17 cellular contexts compared by ENCODE assay signal in genomic region chr1:68167211-68167610, GRCh38.
DNase-seq lines count a peak whose midpoint lies in the region; ATAC-seq and TF ChIP-seq lines count a peak whose summit lies in the region.
"Had no signal": no experiment of that assay in that cellular context is flagged by ENCODE, and none has a peak within 500 bp of the region (broad histone marks: within the 10 kb centered on the region; RNA-seq: fewer than 3 reads in every experiment).

No MANE protein-coding gene starts in this region.

- peaks cover 4% of the 10 kb centered on the region; the same call in 1 of the 2 replicates for H4K20me1 ChIP-seq in IMR-90 (ENCODE audit: insufficient read depth, low read length)
- H4K20me1 ChIP-seq: BLaER1 had no signal

- TF ChIP-seq RAD21 in IMR-90 (IDR thresholded peaks at IDR 0.05; ENCODE audit: low read length), result no peak

- H2AFZ ChIP-seq in IMR-90 (replicated peaks; ENCODE audit: low read length, poor library complexity), result no peak overlapping the region

- no peak overlapping the region for H4K5ac ChIP-seq in IMR-90 (ENCODE audit: low read depth, low read length)

- H3K14ac ChIP-seq in IMR-90 (replicated peaks; ENCODE audit: low read depth, low read length), result no peak overlapping the region

- TF ChIP-seq POLR2A in IMR-90 (IDR thresholded peaks at IDR 0.05; ENCODE audit: low read depth, low read length), result no peak

- in situ Hi-C loops in IMR-90 (cut with MboI; ENCODE audit: low sequenced_read_pairs), result no loop called here

- no peak overlapping the region for H3K4me3 ChIP-seq in IMR-90 (ENCODE audit: insufficient read depth, low read depth, low read length)
- H3K4me3 ChIP-seq in CD8-positive, alpha-beta memory T cell (ENCODE audit: low read length), result no peak overlapping the region
- H3K4me3 ChIP-seq in heart right ventricle, result no peak overlapping the region
- H3K4me3 ChIP-seq: BLaER1, HAP-1 had no signal

- no peak overlapping the region for H2BK15ac ChIP-seq in IMR-90 (ENCODE audit: low read depth, low read length)

- no peak overlapping the region for H2BK20ac ChIP-seq in IMR-90 (ENCODE audit: low read depth, low read length)

- no peak for ATAC-seq in IMR-90 (ENCODE audit: low read depth)
- ATAC-seq in stimulated activated naive B cell treated with anti-CD40 and anti-IgM and Interleukin-4, amounts not matched to agents 10 μg/mL and 1 μg/mL and 100 μg/mL, for 72 hours (replicated peaks), result no peak
- no peak for ATAC-seq in heart right ventricle
- ATAC-seq: CD8-positive, alpha-beta T cell had no signal

- POLR2A ChIA-PET in IMR-90 (lab: Charles Lee; ENCODE audit: unreplicated experiment), result no interaction called here
- POLR2A ChIA-PET in CD8-positive, alpha-beta memory T cell (lab: Charles Lee), result no interaction called here

- H3K27me3 ChIP-seq in IMR-90 (ENCODE audit: control insufficient read depth, insufficient read depth, low read length) (no peaks in the 10 kb centered on the region), heart right ventricle (no peaks in the 10 kb centered on the region)
- H3K27me3 ChIP-seq in CD8-positive, alpha-beta memory T cell (ENCODE audit: insufficient read depth, low read length, poor library complexity, severe bottlenecking), result no peaks in the 10 kb centered on the region
- H3K27me3 ChIP-seq: BLaER1 had no signal

- H3K79me1 ChIP-seq in IMR-90 (ENCODE audit: low read depth in 1 of 2, low read length in 2 of 2), result peaks cover 37 to 75% of the 10 kb centered on the region in 2 experiments

- peaks cover 6% of the 10 kb centered on the region for H3K36me3 Mint-ChIP-seq in chondrocyte (ENCODE audit: low read depth)
- peaks cover 28% of the 10 kb centered on the region for H3K36me3 Mint-ChIP-seq in mesothelial cell of epicardium
- H3K36me3 Mint-ChIP-seq in CD8-positive, alpha-beta memory T cell, result no peaks in the 10 kb centered on the region
- no peaks in the 10 kb centered on the region for H3K36me3 Mint-ChIP-seq in stimulated activated naive B cell treated with anti-CD40 and anti-IgM and Interleukin-4, amounts not matched to agents 10 μg/mL and 1 μg/mL and 100 μg/mL, for 72 hours
- H3K36me3 Mint-ChIP-seq: CD4-positive, CD25-positive, alpha-beta regulatory T cell; CD8-positive, alpha-beta T cell had no signal

- H3K9me3 ChIP-seq in IMR-90 (ENCODE audit: control insufficient read depth, insufficient read depth, low read length), result no peaks in the 10 kb centered on the region
- H3K9me3 ChIP-seq in CD8-positive, alpha-beta memory T cell (ENCODE audit: low read length), result no peaks in the 10 kb centered on the region
- peaks cover 0 to 3% (median 0%) of the 10 kb centered on the region in 11 donors for H3K9me3 ChIP-seq in heart right ventricle
- H3K9me3 ChIP-seq: HAP-1 had no signal

- H2BK5ac ChIP-seq in IMR-90 (ENCODE audit: low read depth, low read length, poor library complexity, severe bottlenecking), result no peak overlapping the region

- no peak for TF ChIP-seq CTCF in IMR-90 (conservative IDR thresholded peaks at IDR 0.05; ENCODE audit: low read depth, low read length)
- TF ChIP-seq CTCF in chondrocyte (IDR thresholded peaks at IDR 0.05), result no peak
- TF ChIP-seq CTCF in mesothelial cell of epicardium (IDR thresholded peaks at IDR 0.05; ENCODE audit: unreplicated experiment), result no peak
- no peak for TF ChIP-seq CTCF in heart right ventricle (IDR thresholded peaks at IDR 0.05)

- H2AK9ac ChIP-seq in IMR-90 (replicated peaks; ENCODE audit: low read depth, low read length, poor library complexity), result no peak overlapping the region

- H3K9me3 Mint-ChIP-seq in chondrocyte (ENCODE audit: low read depth) (no peaks in the 10 kb centered on the region), mesothelial cell of epicardium (peaks cover 6% of the 10 kb centered on the region)
- H3K9me3 Mint-ChIP-seq in CD8-positive, alpha-beta memory T cell, result peaks cover 0 to 7% (median 1%) of the 10 kb centered on the region in 5 donors
- peaks cover 2 to 4% of the 10 kb centered on the region in 2 donors for H3K9me3 Mint-ChIP-seq in stimulated activated naive B cell treated with anti-CD40 and anti-IgM and Interleukin-4, amounts not matched to agents 10 μg/mL and 1 μg/mL and 100 μg/mL, for 72 hours
- H3K9me3 Mint-ChIP-seq: CD8-positive, alpha-beta T cell; HFFc6 had no signal

- no peak overlapping the region for H3K4me3 Mint-ChIP-seq in chondrocyte (ENCODE audit: unreplicated experiment)
- H3K4me3 Mint-ChIP-seq in mesothelial cell of epicardium, result no peak overlapping the region
- no peak overlapping the region for H3K4me3 Mint-ChIP-seq in CD8-positive, alpha-beta memory T cell
- no peak overlapping the region for H3K4me3 Mint-ChIP-seq in stimulated activated naive B cell treated with anti-CD40 and anti-IgM and Interleukin-4, amounts not matched to agents 10 μg/mL and 1 μg/mL and 100 μg/mL, for 72 hours
- H3K4me3 Mint-ChIP-seq: B cell; CD4-positive, CD25-positive, alpha-beta regulatory T cell; CD8-positive, alpha-beta T cell; HFFc6 had no signal

- no peak overlapping the region for H2BK120ac ChIP-seq in IMR-90 (ENCODE audit: low read depth, low read length)

- intact Hi-C loops in IMR-90 (cut with micrococcal nuclease) (no loop called here), heart right ventricle (cut with DNase I) (no loop called here)

- H2AK5ac ChIP-seq in IMR-90 (ENCODE audit: low read depth, low read length), result no peak overlapping the region

- H3K23ac ChIP-seq in IMR-90 (ENCODE audit: low read depth, low read length), result no peak overlapping the region

- CTCF ChIA-PET in IMR-90 (lab: Yijun Ruan, JAX), result interaction anchor here (1.2 kb wide), 2 partner anchors 35 to 176 kb away, joined by 3 read pairs; no protein-coding TSS in a partner anchor
- CTCF ChIA-PET in CD8-positive, alpha-beta memory T cell (lab: Charles Lee), result no interaction called here

- peak overlapping the region; percentile 82 for H3K27ac Mint-ChIP-seq in chondrocyte (ENCODE audit: unreplicated experiment)
- H3K27ac Mint-ChIP-seq in mesothelial cell of epicardium, result peak overlapping the region; percentile 40
- H3K27ac Mint-ChIP-seq in CD8-positive, alpha-beta memory T cell, result no peak overlapping the region
- no peak overlapping the region for H3K27ac Mint-ChIP-seq in stimulated activated naive B cell treated with anti-CD40 and anti-IgM and Interleukin-4, amounts not matched to agents 10 μg/mL and 1 μg/mL and 100 μg/mL, for 72 hours
- H3K27ac Mint-ChIP-seq: B cell; CD4-positive, CD25-positive, alpha-beta regulatory T cell; CD8-positive, alpha-beta T cell; HFFc6 had no signal

- no CpG with 5 or more reads among the region's 3 CpGs for WGBS in IMR-90 (ENCODE audit: extremely low coverage in 2 of 2, insufficient read length in 1 of 2), 2 experiments
- WGBS in heart right ventricle, 2 donors, result 94 to 96% methylated on average over 3 of the region's 3 CpGs

- H3K56ac ChIP-seq in IMR-90 (ENCODE audit: extremely low read depth, insufficient read depth, low read length), result no peak overlapping the region

- H3K4me1 Mint-ChIP-seq in chondrocyte (ENCODE audit: low read depth) (peaks cover 42% of the 10 kb centered on the region), mesothelial cell of epicardium (peaks cover 36% of the 10 kb centered on the region)
- H3K4me1 Mint-ChIP-seq in CD8-positive, alpha-beta memory T cell, result no peaks in the 10 kb centered on the region
- H3K4me1 Mint-ChIP-seq in stimulated activated naive B cell treated with anti-CD40 and anti-IgM and Interleukin-4, amounts not matched to agents 10 μg/mL and 1 μg/mL and 100 μg/mL, for 72 hours, result no peaks in the 10 kb centered on the region
- H3K4me1 Mint-ChIP-seq: B cell; CD4-positive, CD25-positive, alpha-beta regulatory T cell had no signal

- dilution Hi-C loops in IMR-90 (cut with HindIII; ENCODE audit: low sequenced_read_pairs, unreplicated experiment), result no loop called here

- no TSS peak for BruUV-seq in IMR-90 (replicated peaks; lab: Mats Ljungman, UMichigan)

- H3K4me1 ChIP-seq in IMR-90 (ENCODE audit: control insufficient read depth, insufficient read depth, low read length) (peaks cover 2% of the 10 kb centered on the region), heart right ventricle (peaks cover 0 to 41% (median 11%) of the 10 kb centered on the region in 9 donors)
- H3K4me1 ChIP-seq in CD8-positive, alpha-beta memory T cell (ENCODE audit: insufficient read depth, low read length), result no peaks in the 10 kb centered on the region
- H3K4me1 ChIP-seq: HAP-1 had no signal

- H3K9me1 ChIP-seq in IMR-90 (ENCODE audit: insufficient read depth, low read length), result peaks cover 16% of the 10 kb centered on the region

- no peak overlapping the region for H4K91ac ChIP-seq in IMR-90 (ENCODE audit: insufficient read depth, low read depth, low read length)

- H3K4ac ChIP-seq in IMR-90 (ENCODE audit: low read depth, low read length), result no peak overlapping the region

- H3K18ac ChIP-seq in IMR-90 (ENCODE audit: low read depth, low read length), result no peak overlapping the region

- H3K27ac ChIP-seq in IMR-90 (ENCODE audit: insufficient read depth, low read length) (no peak overlapping the region), heart right ventricle (no peak overlapping the region)
- no peak overlapping the region for H3K27ac ChIP-seq in CD8-positive, alpha-beta memory T cell (ENCODE audit: low read depth, low read length)
- H3K27ac ChIP-seq: BLaER1, C4-2B had no signal

- DNase-seq in IMR-90, result no peak
- no peak for DNase-seq in chondrocyte (ENCODE audit: low spot score)
- no peak for DNase-seq in mesothelial cell of epicardium (ENCODE audit: low spot score in 2 of 2, unreplicated experiment in 2 of 2)
- DNase-seq in CD8-positive, alpha-beta memory T cell, result no peak
- no peak for DNase-seq in stimulated activated naive B cell treated with anti-CD40 and anti-IgM and Interleukin-4, amounts not matched to agents 10 μg/mL and 1 μg/mL and 100 μg/mL, for 72 hours
- DNase-seq in heart right ventricle, result no peak
- DNase-seq: CD4-positive, CD25-positive, alpha-beta regulatory T cell; CD8-positive, alpha-beta T cell; DMS53; DMS79 treated with DMSO at 0.1 percent for 48 hours; GF-D8; GOT3; HFFc6 had no signal

- peaks cover 18% of the 10 kb centered on the region for H3K36me3 ChIP-seq in IMR-90 (ENCODE audit: control insufficient read depth, insufficient read depth, low read length)
- H3K36me3 ChIP-seq in CD8-positive, alpha-beta memory T cell (ENCODE audit: insufficient read depth, low read length), result no peaks in the 10 kb centered on the region
- peaks cover 0 to 7% (median 0%) of the 10 kb centered on the region in 9 donors for H3K36me3 ChIP-seq in heart right ventricle
- H3K36me3 ChIP-seq: BLaER1, HAP-1 had no signal

- H3K27me3 Mint-ChIP-seq in chondrocyte (ENCODE audit: low read depth) (no peaks in the 10 kb centered on the region), mesothelial cell of epicardium (ENCODE audit: low read depth) (no peaks in the 10 kb centered on the region)
- H3K27me3 Mint-ChIP-seq in CD8-positive, alpha-beta memory T cell, result peaks cover 0 to 2% of the 10 kb centered on the region in 2 donors
- peaks cover 12 to 14% of the 10 kb centered on the region in 2 donors for H3K27me3 Mint-ChIP-seq in stimulated activated naive B cell treated with anti-CD40 and anti-IgM and Interleukin-4, amounts not matched to agents 10 μg/mL and 1 μg/mL and 100 μg/mL, for 72 hours
- H3K27me3 Mint-ChIP-seq: B cell; CD4-positive, CD25-positive, alpha-beta regulatory T cell had no signal

- no peak overlapping the region for H3K9ac ChIP-seq in IMR-90 (ENCODE audit: low read depth, low read length)
- H3K9ac ChIP-seq: BLaER1 had no signal

- no peak overlapping the region for H3K4me2 ChIP-seq in IMR-90 (ENCODE audit: low read depth, low read length)
- H3K4me2 ChIP-seq: BLaER1 had no signal

- no peak overlapping the region for H4K8ac ChIP-seq in IMR-90 (ENCODE audit: low read depth in 2 of 2, low read length in 2 of 2)

Comparison
In these comparisons a context has a peak if more than half of its experiments do, and no peak if none do; other contexts are left out.
1. H3K27ac Mint-ChIP-seq: peak in chondrocyte (single experiment) and mesothelial cell of epicardium (single experiment); none in CD8-positive, alpha-beta memory T cell (0 of 8) and stimulated activated naive B cell treated with anti-CD40 and anti-IgM and Interleukin-4, amounts not matched to agents 10 μg/mL and 1 μg/mL and 100 μg/mL, for 72 hours (single experiment).